In the genomic region with DNA sequence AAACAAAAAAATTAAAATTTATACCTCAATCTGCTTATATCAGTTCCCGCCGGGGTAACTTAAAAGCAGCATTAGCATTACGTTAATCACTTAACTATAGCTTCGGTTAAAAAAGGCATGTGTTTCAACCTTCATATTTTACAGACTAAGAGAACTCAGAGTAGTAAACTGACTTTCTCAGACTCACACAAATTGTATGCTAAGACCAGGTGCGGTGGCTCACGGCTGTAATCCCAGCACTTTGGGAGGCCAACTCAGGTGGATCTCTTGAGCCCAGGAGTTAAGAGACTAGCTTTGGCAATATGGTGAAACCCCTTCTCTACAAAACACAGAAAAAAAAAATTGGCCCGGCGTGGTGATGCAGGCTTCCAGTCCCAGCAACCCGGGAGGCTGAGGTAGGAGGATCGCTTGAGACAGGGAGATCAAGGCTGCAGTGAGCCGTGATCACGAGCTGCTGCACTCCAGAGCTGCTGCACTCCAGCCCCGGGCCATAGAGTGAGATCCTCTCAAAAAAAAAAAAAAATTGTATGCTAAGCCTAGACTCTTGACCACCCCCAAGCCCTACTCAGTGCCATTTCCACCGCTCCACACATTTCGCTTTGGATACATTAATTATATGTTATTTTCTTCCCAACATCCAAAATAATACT, we compare ENCODE assay signal across 8 cellular contexts. TPM values are rescaled to one million over a fixed set of nuclear protein-coding genes. Genes with fewer than 3 reads are reported as not detected.
DNase-seq lines count a peak whose midpoint lies in the region; ATAC-seq, FAIRE-seq and TF ChIP-seq lines count a peak whose summit lies in the region.

No MANE protein-coding gene starts in this region.

- WGBS in upper lobe of left lung, 2 donors = 37 to 38% methylated on average over 15 of the region's 15 CpGs

- H3K4me3 ChIP-seq in keratinocyte (ENCODE audit: control insufficient read depth in 2 of 3, extremely low read depth in 1 of 3, insufficient read depth in 2 of 3, low read depth in 1 of 3, low read length in 3 of 3) = peak overlapping the region; percentile 88 to 96 (median 90)
- peak overlapping the region in 3 of 4 donors; percentile 65 to 86 (median 75) for H3K4me3 ChIP-seq in upper lobe of left lung

- TF ChIP-seq CTCF in keratinocyte (optimal IDR thresholded peaks at IDR 0.05 in 1 of 3, IDR thresholded peaks at IDR 0.05 in 1 of 3, conservative IDR thresholded peaks at IDR 0.05 in 1 of 3; ENCODE audit: extremely low read depth in 1 of 3, insufficient read depth in 2 of 3, low read length in 3 of 3) (no peak), upper lobe of left lung (IDR thresholded peaks at IDR 0.05) (no peak)

- H3K36me3 Mint-ChIP-seq in activated T-helper 17 cell treated with anti-CD3 and anti-CD28 coated beads, Interleukin-2, amount 50 U/mL, for 72 hours (ENCODE audit: low read depth) = peaks cover 76% of the 10 kb centered on the region

- no peak for TF ChIP-seq EP300 in upper lobe of left lung (IDR thresholded peaks at IDR 0.05)

- H3K9me1 ChIP-seq in keratinocyte (ENCODE audit: control insufficient read depth, extremely low read depth, insufficient read depth, low read length) = no peaks in the 10 kb centered on the region

- FAIRE-seq in keratinocyte (lab: Jason Lieb, UNC) = no peak

- H3K4me2 ChIP-seq in keratinocyte (ENCODE audit: control insufficient read depth, extremely low read depth, insufficient read depth, low read depth, low read length) = peak overlapping the region; percentile 95

- H3K36me3 ChIP-seq in keratinocyte (ENCODE audit: control insufficient read depth in 2 of 2, extremely low read depth in 1 of 2, insufficient read depth in 2 of 2, low read length in 2 of 2) (peaks cover 0 to 2% of the 10 kb centered on the region in 2 experiments), upper lobe of left lung (no peaks in the 10 kb centered on the region)

- no peak for ATAC-seq in activated T-helper 17 cell treated with anti-CD3 and anti-CD28 coated beads, Interleukin-2, amount 50 U/mL, for 72 hours (replicated peaks)
- ATAC-seq in upper lobe of left lung (ENCODE audit: low FRiP score in 2 of 2) (no peak), GM19463 (IDR thresholded peaks at IDR 0.05; ENCODE audit: unreplicated experiment) (no peak)

- H3K4me3 Mint-ChIP-seq in activated T-helper 17 cell treated with anti-CD3 and anti-CD28 coated beads, Interleukin-2, amount 50 U/mL, for 72 hours = peak overlapping the region; percentile 84

- peak overlapping the region; percentile 68 for H3K27ac ChIP-seq in keratinocyte (ENCODE audit: control insufficient read depth, insufficient read depth, low read length)
- peak overlapping the region in 3 of 4 donors; percentile 96 to 99 (median 97) for H3K27ac ChIP-seq in upper lobe of left lung

- dilution Hi-C loops in keratinocyte (cut with MboI; ENCODE audit: extremely low pct_ligation_motif_present, low sequenced_read_pairs) = loop anchor here (25.0 kb wide), 1 partner anchor 112 kb away; no protein-coding TSS in a partner anchor

- no peak for TF ChIP-seq POLR2A in upper lobe of left lung (IDR thresholded peaks at IDR 0.05)

- H3K27ac Mint-ChIP-seq in activated T-helper 17 cell treated with anti-CD3 and anti-CD28 coated beads, Interleukin-2, amount 50 U/mL, for 72 hours = peak overlapping the region; percentile 94

- H3K9me3 Mint-ChIP-seq in activated T-helper 17 cell treated with anti-CD3 and anti-CD28 coated beads, Interleukin-2, amount 50 U/mL, for 72 hours = no peaks in the 10 kb centered on the region

- H3K4me1 ChIP-seq in keratinocyte (ENCODE audit: control insufficient read depth, extremely low read depth, insufficient read depth, low read length) (peaks cover 19% of the 10 kb centered on the region), upper lobe of left lung (peaks cover 39 to 59% (median 43%) of the 10 kb centered on the region in 4 donors)

- H2AFZ ChIP-seq in keratinocyte (ENCODE audit: control insufficient read depth, low read length) = no peak overlapping the region

- no peaks in the 10 kb centered on the region for H4K20me1 ChIP-seq in keratinocyte (ENCODE audit: control insufficient read depth, extremely low read depth, insufficient read depth, low read length)

- peaks cover 26% of the 10 kb centered on the region for H3K4me1 Mint-ChIP-seq in activated T-helper 17 cell treated with anti-CD3 and anti-CD28 coated beads, Interleukin-2, amount 50 U/mL, for 72 hours

- peak; percentile 32 for DNase-seq in stimulated activated CD4-positive, alpha-beta T cell treated with anti-CD3 and anti-CD28 coated beads, Interleukin-15, amount 100 ng/mL, for 24 hours
- DNase-seq in stimulated activated CD4-positive, alpha-beta T cell treated with anti-CD3 and anti-CD28 coated beads, Interleukin-4, amount 100 ng/mL, for 4 hours = no peak
- DNase-seq in keratinocyte (ENCODE audit: low read depth, low spot score) (no peak), upper lobe of left lung (peak in 1 of 2 donors; percentile 27), NCI-H1092 treated with DMSO at 0.1 percent for 48 hours (lab: John Stamatoyannopoulos, UW) (no peak), HT-29 (ENCODE audit: low spot score) (no peak)

- peak overlapping the region; percentile 85 for H3K9ac ChIP-seq in keratinocyte (ENCODE audit: control insufficient read depth, extremely low read depth, insufficient read depth, low read length)

- H3K9me3 ChIP-seq in keratinocyte (ENCODE audit: control insufficient read depth, low read depth, low read length) (no peaks in the 10 kb centered on the region), upper lobe of left lung (no peaks in the 10 kb centered on the region)

- H3K27me3 ChIP-seq in keratinocyte (ENCODE audit: control insufficient read depth, extremely low read depth, insufficient read depth, low read length) (no peaks in the 10 kb centered on the region), upper lobe of left lung (no peaks in the 10 kb centered on the region)

- H3K27me3 Mint-ChIP-seq in activated T-helper 17 cell treated with anti-CD3 and anti-CD28 coated beads, Interleukin-2, amount 50 U/mL, for 72 hours = no peaks in the 10 kb centered on the region

- H3K79me2 ChIP-seq in keratinocyte (ENCODE audit: control insufficient read depth, insufficient read depth, low read length) = peaks cover 68% of the 10 kb centered on the region

RNA-seq across cellular contexts. Expression of gene HNRNPLL, which starts 2.4 kb away (rescaled TPM):
- total RNA-seq in activated T-helper 17 cell treated with anti-CD3 and anti-CD28 coated beads, Interleukin-2, amount 50 U/mL, for 72 hours = 100 to 1,000 TPM in 1 of 2 donors, 10 to 100 TPM in 1; 84.9 to 122 TPM
- polyA plus RNA-seq in keratinocyte = 17.8 to 53.8 TPM (median 30.6 TPM) in 3 replicates
- 11.8 TPM for polyA plus RNA-seq in keratinocyte (2011; ENCODE audit: low read depth)
- 15.8 and 35.3 TPM in 2 replicates for polyA plus RNA-seq in keratinocyte (2011; cell fraction: cytosol; rRNA removed)
- 26.2 and 31.7 TPM in 2 replicates for polyA plus RNA-seq in keratinocyte (2011; cell fraction: nucleus; rRNA removed)
- polyA plus RNA-seq in keratinocyte (2012; ENCODE audit: low replicate concordance) = 16.5 and 27.9 TPM in 2 replicates
- 3.2 to 49.0 TPM (median 23.1 TPM) in 3 replicates for polyA minus RNA-seq in keratinocyte
- polyA minus RNA-seq in keratinocyte (2011; cell fraction: cytosol; rRNA and poly(A)+ RNA removed) = 20.0 TPM
- polyA minus RNA-seq in keratinocyte (2011; cell fraction: nucleus; rRNA and poly(A)+ RNA removed) = 14.8 and 34.1 TPM in 2 replicates
- total RNA-seq in upper lobe of left lung = 10 to 100 TPM; 41.0 to 71.3 (median 46.2) TPM
- 24.7 and 32.4 TPM in 2 replicates for total RNA-seq in HT-29 (2014; rRNA removed; shearing (Covaris generic))
